Comparison of ENCODE assay signal across 17 cellular contexts in genomic region chr4:169416461-169416860, GRCh38.
"Had no signal": no experiment of that assay in that cellular context is flagged by ENCODE, and none has a peak within 500 bp of the region (broad histone marks: within the 10 kb centered on the region; RNA-seq: fewer than 3 reads in every experiment).

No MANE protein-coding gene starts in this region.

- ATAC-seq: foreskin keratinocyte, gastroesophageal sphincter, heart left ventricle, left lobe of liver, lower lobe of right lung had no signal

- H3K4me3 ChIP-seq: coronary artery, dorsolateral prefrontal cortex, esophagus muscularis mucosa, gastroesophageal sphincter, heart left ventricle, hepatocyte, left ventricle myocardium inferior, lower lobe of right lung had no signal

- H3K9me3 ChIP-seq: esophagus muscularis mucosa, gastroesophageal sphincter, heart left ventricle, left ventricle myocardium inferior, lower lobe of right lung had no signal

- DNase-seq: dorsolateral prefrontal cortex; effector CD4-positive, alpha-beta T cell; effector memory CD4-positive, alpha-beta T cell; foreskin keratinocyte; heart left ventricle; immature natural killer cell; islet precursor cell; kidney; kidney glomerular epithelial cell; left colon; left ventricle myocardium inferior; lower lobe of right lung had no signal

- H3K4me1 ChIP-seq: esophagus muscularis mucosa, gastroesophageal sphincter, heart left ventricle, left ventricle myocardium inferior, lower lobe of right lung had no signal

- H3K4me3 Mint-ChIP-seq: immature natural killer cell had no signal

- H3K27ac ChIP-seq: coronary artery, esophagus muscularis mucosa, foreskin keratinocyte, gastroesophageal sphincter, heart left ventricle, hepatocyte, left ventricle myocardium inferior, lower lobe of right lung had no signal

- H3K36me3 ChIP-seq: lower lobe of right lung had no signal

- H3K27ac Mint-ChIP-seq: immature natural killer cell had no signal

- H3K27me3 ChIP-seq: dorsolateral prefrontal cortex, esophagus muscularis mucosa, foreskin keratinocyte, gastroesophageal sphincter, heart left ventricle, hepatocyte had no signal

- H3K9me3 Mint-ChIP-seq: immature natural killer cell had no signal
